ENCODE assay signal across 9 cellular contexts in genomic region chr2:64731306-64731654, GRCh38.
DNase-seq lines count a peak whose midpoint lies in the region; ATAC-seq, FAIRE-seq and TF ChIP-seq lines count a peak whose summit lies in the region.
"Had no signal": no experiment of that assay in that cellular context is flagged by ENCODE, and none has a peak within 500 bp of the region (broad histone marks: within the 10 kb centered on the region; RNA-seq: fewer than 3 reads in every experiment).

No MANE protein-coding gene starts in this region.

- peak overlapping the region; percentile 92 for H3K4me2 ChIP-seq in OCI-LY7 (ENCODE audit: low read length)
- H3K4me2 ChIP-seq in endothelial cell of umbilical vein (ENCODE audit: insufficient read depth, low read length) = peak overlapping the region; percentile 97
- H3K4me2 ChIP-seq in PC-9 = no peak overlapping the region

- DNase-seq in CD4-positive, alpha-beta T cell = no peak
- no peak for DNase-seq in OCI-LY7 (ENCODE audit: low spot score)
- no peak for DNase-seq in endothelial cell of umbilical vein (ENCODE audit: low read depth, low spot score)
- DNase-seq in osteocyte (ENCODE audit: extremely low spot score, unreplicated experiment) = no peak
- no peak for DNase-seq in sciatic nerve (ENCODE audit: low spot score)
- no peak for DNase-seq in NCI-H345 treated with DMSO at 0.1 percent for 48 hours (lab: John Stamatoyannopoulos, UW; ENCODE audit: unreplicated experiment)
- DNase-seq in PC-9 = no peak
- no peak for DNase-seq in RCC 7860 (ENCODE audit: low spot score)

- no peak for FAIRE-seq in endothelial cell of umbilical vein (lab: Jason Lieb, UNC)
- no peak for FAIRE-seq in RCC 7860 (lab: Jason Lieb, UNC)
- FAIRE-seq: colon had no signal

- H3K27me3 ChIP-seq in CD4-positive, alpha-beta T cell (ENCODE audit: control insufficient read depth, insufficient read depth, low read length) = no peaks in the 10 kb centered on the region
- H3K27me3 ChIP-seq in endothelial cell of umbilical vein (ENCODE audit: control insufficient read depth in 2 of 2, insufficient read depth in 2 of 2, low read length in 2 of 2) = no peaks in the 10 kb centered on the region
- H3K27me3 ChIP-seq in PC-9 (ENCODE audit: insufficient read depth, low read depth) = no peaks in the 10 kb centered on the region

- POLR2A ChIA-PET in CD4-positive, alpha-beta T cell (lab: Charles Lee) = interaction anchor here (0.7 to 7.3 kb wide), 7 partner anchors 10 to 85 kb away, joined by 3 to 98 read pairs (median 5); partner anchors contain the start of gene SERTAD2
- POLR2A ChIA-PET in OCI-LY7 (lab: Charles Lee) (interaction anchor here (1.3 to 7.1 kb wide), 4 partner anchors 12 to 76 kb away, joined by 3 to 123 read pairs (median 30); partner anchors contain the start of gene SERTAD2), endothelial cell of umbilical vein (lab: Charles Lee) (interaction anchor here (0.8 to 1.2 kb wide), 2 partner anchors 19 to 78 kb away, joined by 3 read pairs; partner anchors contain the start of gene SERTAD2), PC-9 (lab: Charles Lee; ENCODE audit: unreplicated experiment) (no interaction called here)

- peaks cover 51% of the 10 kb centered on the region for H3K79me2 ChIP-seq in OCI-LY7 (ENCODE audit: insufficient read depth, low read depth, low read length)
- H3K79me2 ChIP-seq in endothelial cell of umbilical vein (ENCODE audit: control insufficient read depth, insufficient read depth, low read length) = no peaks in the 10 kb centered on the region
- H3K79me2 ChIP-seq in PC-9 (ENCODE audit: low read depth) = no peaks in the 10 kb centered on the region

- H3K27ac ChIP-seq in CD4-positive, alpha-beta T cell (ENCODE audit: low read depth, low read length) = peak overlapping the region; percentile 71
- peak overlapping the region; percentile 97 for H3K27ac ChIP-seq in OCI-LY7 (ENCODE audit: low read depth, low read length, poor library complexity, severe bottlenecking)
- peak overlapping the region; percentile 64 for H3K27ac ChIP-seq in endothelial cell of umbilical vein (ENCODE audit: insufficient read depth, low read depth, low read length)
- H3K27ac ChIP-seq in PC-9 = no peak overlapping the region

- no peaks in the 10 kb centered on the region for H3F3A ChIP-seq in PC-9 (ENCODE audit: insufficient read depth, low read depth)

- peaks cover 63% of the 10 kb centered on the region for H3K4me1 Mint-ChIP-seq in CD4-positive, alpha-beta T cell (ENCODE audit: low read depth)
- peaks cover 37% of the 10 kb centered on the region for H3K4me1 Mint-ChIP-seq in osteocyte (ENCODE audit: unreplicated experiment)

- BruUV-seq in OCI-LY7 (replicated peaks; lab: Mats Ljungman, UMichigan) (no TSS peak), endothelial cell of umbilical vein (replicated peaks; lab: Mats Ljungman, UMichigan) (no TSS peak), PC-9 (replicated peaks; lab: Mats Ljungman, UMichigan) (no TSS peak)

- intact Hi-C loops in CD4-positive, alpha-beta T cell (cut with DNase I, micrococcal nuclease) = loop anchor here in 1 of 2 experiments (2.0 to 5.0 kb wide), 2 partner anchors 36 to 78 kb away; partner anchors contain the start of gene SERTAD2
- intact Hi-C loops in OCI-LY7 (cut with micrococcal nuclease; ENCODE audit: unreplicated experiment) = no loop called here
- intact Hi-C loops in endothelial cell of umbilical vein (cut with micrococcal nuclease) = loop anchor here (2.0 kb wide), 1 partner anchor 32 kb away; no protein-coding TSS in a partner anchor
- intact Hi-C loops in sciatic nerve (cut with DNase I) = no loop called here
- intact Hi-C loops in PC-9 (cut with micrococcal nuclease; ENCODE audit: unreplicated experiment) = no loop called here

- H3K9me2 ChIP-seq in OCI-LY7 (ENCODE audit: insufficient read depth, low read length) (no peaks in the 10 kb centered on the region), PC-9 (ENCODE audit: insufficient read depth) (no peaks in the 10 kb centered on the region)

- peak overlapping the region; percentile 98 for H3K27ac Mint-ChIP-seq in CD4-positive, alpha-beta T cell
- peak overlapping the region; percentile 85 for H3K27ac Mint-ChIP-seq in osteocyte (ENCODE audit: unreplicated experiment)

- no peaks in the 10 kb centered on the region for H3K9me3 ChIP-seq in CD4-positive, alpha-beta T cell (ENCODE audit: control insufficient read depth, low read length)
- no peaks in the 10 kb centered on the region for H3K9me3 ChIP-seq in OCI-LY7 (ENCODE audit: low read length)
- no peaks in the 10 kb centered on the region for H3K9me3 ChIP-seq in endothelial cell of umbilical vein (replicated peaks; ENCODE audit: control insufficient read depth, insufficient read depth, low read length)
- no peaks in the 10 kb centered on the region for H3K9me3 ChIP-seq in PC-9 (ENCODE audit: insufficient read depth, low read depth)

- dilution Hi-C loops in endothelial cell of umbilical vein (cut with MboI; ENCODE audit: extremely low pct_ligation_motif_present, low sequenced_read_pairs) = no loop called here

- ATAC-seq in CD4-positive, alpha-beta T cell (ENCODE audit: poor library complexity) = no peak
- ATAC-seq in sciatic nerve = no peak

- H3K4me3 Mint-ChIP-seq in CD4-positive, alpha-beta T cell = peak overlapping the region; percentile 88
- no peak overlapping the region for H3K4me3 Mint-ChIP-seq in osteocyte (ENCODE audit: unreplicated experiment)

- no peaks in the 10 kb centered on the region for H4K20me1 ChIP-seq in OCI-LY7 (ENCODE audit: insufficient read depth, low read length)
- no peaks in the 10 kb centered on the region for H4K20me1 ChIP-seq in endothelial cell of umbilical vein (replicated peaks; ENCODE audit: control insufficient read depth, extremely low read depth, insufficient read depth, low read length)
- no peaks in the 10 kb centered on the region for H4K20me1 ChIP-seq in PC-9 (ENCODE audit: insufficient read depth)

- H3K9me1 ChIP-seq in endothelial cell of umbilical vein (replicated peaks; ENCODE audit: control insufficient read depth, extremely low read depth, insufficient read depth, low read length) = no peaks in the 10 kb centered on the region

- TF ChIP-seq CTCF in CD4-positive, alpha-beta T cell (IDR thresholded peaks at IDR 0.05) = no peak
- TF ChIP-seq CTCF in OCI-LY7 (conservative IDR thresholded peaks at IDR 0.05; ENCODE audit: low read length) (no peak), endothelial cell of umbilical vein (IDR thresholded peaks at IDR 0.05; ENCODE audit: extremely low read depth in 1 of 2, insufficient read depth in 1 of 2, low read depth in 1 of 2, low read length in 2 of 2) (no peak), osteocyte (IDR thresholded peaks at IDR 0.05) (no peak), PC-9 (conservative IDR thresholded peaks at IDR 0.05) (no peak)

- H2AFZ ChIP-seq in OCI-LY7 (ENCODE audit: low read length) = peak overlapping the region; percentile 82
- peak overlapping the region; percentile 45 for H2AFZ ChIP-seq in endothelial cell of umbilical vein (ENCODE audit: low read depth, low read length)
- H2AFZ ChIP-seq in PC-9 = no peak overlapping the region

- H3K9ac ChIP-seq in endothelial cell of umbilical vein (replicated peaks; ENCODE audit: extremely low read depth, insufficient read depth, low read length) = peak overlapping the region; percentile 76

- H3K4me1 ChIP-seq in OCI-LY7 (ENCODE audit: insufficient read depth, low read length, poor library complexity, severe bottlenecking) = peaks cover 81% of the 10 kb centered on the region
- peaks cover 13% of the 10 kb centered on the region for H3K4me1 ChIP-seq in endothelial cell of umbilical vein (ENCODE audit: control insufficient read depth, extremely low read depth, insufficient read depth, low read length)
- H3K4me1 ChIP-seq in PC-9 (replicated peaks; ENCODE audit: insufficient read depth) = 0 out of 2 replicates have a peak, but pooled peaks cover 4% of the 10 kb centered on the region

- no peaks in the 10 kb centered on the region for H3K27me3 Mint-ChIP-seq in CD4-positive, alpha-beta T cell
- H3K27me3 Mint-ChIP-seq in osteocyte (ENCODE audit: unreplicated experiment) = no peaks in the 10 kb centered on the region

- CTCF ChIA-PET in CD4-positive, alpha-beta T cell (lab: Charles Lee) = interaction anchor here (0.6 to 1.5 kb wide), 3 partner anchors 20 to 1031 kb away, joined by 3 to 4 read pairs (median 3); no protein-coding TSS in a partner anchor
- CTCF ChIA-PET in OCI-LY7 (lab: Charles Lee; ENCODE audit: unreplicated experiment) (no interaction called here), endothelial cell of umbilical vein (lab: Charles Lee) (interaction anchor here (1.4 kb wide), 1 partner anchor 20 kb away, joined by 4 read pairs; no protein-coding TSS in a partner anchor), PC-9 (lab: Charles Lee) (no interaction called here)

- peaks cover 41% of the 10 kb centered on the region for H3K36me3 ChIP-seq in OCI-LY7 (ENCODE audit: insufficient read depth, low read length)
- no peaks in the 10 kb centered on the region for H3K36me3 ChIP-seq in endothelial cell of umbilical vein (ENCODE audit: control insufficient read depth in 2 of 2, extremely low read depth in 1 of 2, insufficient read depth in 2 of 2, low read length in 2 of 2)
- no peaks in the 10 kb centered on the region for H3K36me3 ChIP-seq in PC-9 (ENCODE audit: low read depth)

- no peak for TF ChIP-seq POLR2A in endothelial cell of umbilical vein (IDR thresholded peaks at IDR 0.05; ENCODE audit: low read depth, low read length)

- H3K36me3 Mint-ChIP-seq in CD4-positive, alpha-beta T cell (ENCODE audit: low read depth) = peaks cover 9% of the 10 kb centered on the region
- H3K36me3 Mint-ChIP-seq in osteocyte (ENCODE audit: unreplicated experiment) = peaks cover 9% of the 10 kb centered on the region

- H3K9me3 Mint-ChIP-seq in CD4-positive, alpha-beta T cell = no peaks in the 10 kb centered on the region
- H3K9me3 Mint-ChIP-seq in osteocyte (ENCODE audit: unreplicated experiment) = no peaks in the 10 kb centered on the region

- peak overlapping the region; percentile 62 for H3K4me3 ChIP-seq in OCI-LY7 (ENCODE audit: low read depth, low read length, poor library complexity, severe bottlenecking)
- H3K4me3 ChIP-seq in endothelial cell of umbilical vein (replicated peaks in 1 of 3; ENCODE audit: insufficient read depth in 1 of 3, low read depth in 1 of 3, low read length in 3 of 3) = no peak overlapping the region
- no peak overlapping the region for H3K4me3 ChIP-seq in PC-9

TF ChIP-seq in endothelial cell of umbilical vein, 7 proteins besides CTCF, POLR2A, EP300 and RAD21 (continues in another document):
- TF ChIP-seq EZH2 (IDR thresholded peaks at IDR 0.05; ENCODE audit: borderline replicate concordance, low read depth, low read length, severe bottlenecking) (no peak), MYC (IDR thresholded peaks at IDR 0.05; ENCODE audit: low read depth, low read length) (no peak), MAX (IDR thresholded peaks at IDR 0.05; ENCODE audit: insufficient read depth, insufficient read length) (no peak), GATA2 (IDR thresholded peaks at IDR 0.05; ENCODE audit: insufficient read depth, insufficient read length, low read depth, low read length) (no peak), JUN (IDR thresholded peaks at IDR 0.05; ENCODE audit: borderline replicate concordance, insufficient read depth, insufficient read length, low read depth) (no peak), FOS (IDR thresholded peaks at IDR 0.05; ENCODE audit: borderline replicate concordance, insufficient read depth, low read length) (no peak)

Comparison
In these comparisons a context has a peak if more than half of its experiments do, and no peak if none do; other contexts are left out.
1. CTCF ChIA-PET loops: an anchor here in CD4-positive, alpha-beta T cell (0.6 to 1.5 kb wide) and endothelial cell of umbilical vein (1.4 kb wide); none called in OCI-LY7 and PC-9.